In the genomic region with DNA sequence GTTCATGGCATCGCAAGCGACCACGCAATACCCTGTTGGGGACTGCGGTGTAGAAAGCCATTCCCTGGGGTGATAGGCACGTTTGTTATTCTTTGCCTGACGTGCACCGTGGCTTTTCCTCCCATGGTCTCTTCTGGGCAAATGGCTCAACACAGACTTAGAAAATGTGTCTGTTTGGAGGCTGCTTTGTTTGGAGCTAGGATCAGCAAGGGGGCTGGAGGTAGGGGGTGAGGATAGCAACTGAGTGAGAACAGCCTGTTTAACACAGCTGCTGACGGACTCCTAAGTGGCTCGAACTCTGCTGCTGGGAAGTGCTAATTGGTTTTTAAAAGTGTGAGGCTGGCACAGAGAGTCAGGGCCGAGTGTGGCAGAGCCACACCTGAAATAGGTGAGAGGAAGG, we compare ENCODE assay signal across 1 cellular context.
TF ChIP-seq lines count a peak whose summit lies in the region.

No MANE protein-coding gene starts in this region.

TF ChIP-seq in HEK293, 187 proteins besides CTCF, POLR2A, EP300 and RAD21 (continued from another document):
- TF ChIP-seq, protein P1, sequence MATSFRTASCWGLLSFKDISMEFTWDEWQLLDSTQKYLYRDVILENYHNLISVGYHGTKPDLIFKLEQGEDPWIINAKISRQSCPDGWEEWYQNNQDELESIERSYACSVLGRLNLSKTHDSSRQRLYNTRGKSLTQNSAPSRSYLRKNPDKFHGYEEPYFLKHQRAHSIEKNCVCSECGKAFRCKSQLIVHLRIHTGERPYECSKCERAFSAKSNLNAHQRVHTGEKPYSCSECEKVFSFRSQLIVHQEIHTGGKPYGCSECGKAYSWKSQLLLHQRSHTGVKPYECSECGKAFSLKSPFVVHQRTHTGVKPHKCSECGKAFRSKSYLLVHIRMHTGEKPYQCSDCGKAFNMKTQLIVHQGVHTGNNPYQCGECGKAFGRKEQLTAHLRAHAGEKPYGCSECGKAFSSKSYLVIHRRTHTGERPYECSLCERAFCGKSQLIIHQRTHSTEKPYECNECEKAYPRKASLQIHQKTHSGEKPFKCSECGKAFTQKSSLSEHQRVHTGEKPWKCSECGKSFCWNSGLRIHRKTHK (tag by site-specific recombination; IDR thresholded peaks at IDR 0.05) = no peak
- no peak for TF ChIP-seq ZNF513 (tag by site-specific recombination; IDR thresholded peaks at IDR 0.05)
- TF ChIP-seq ZBTB21 (tag by site-specific recombination; IDR thresholded peaks at IDR 0.05) = no peak
